In genomic region chr1:223363856-223364684, GRCh38 we compare ENCODE assay signal across 7 cellular contexts. TPM values are rescaled to one million over a fixed set of nuclear protein-coding genes. Genes with fewer than 3 reads are reported as not detected.
DNase-seq lines count a peak whose midpoint lies in the region; ATAC-seq and TF ChIP-seq lines count a peak whose summit lies in the region.

Gene SUSD4 (minus strand): TSS chr1:223364176. CDS start chr1:223363425, 751 bp downstream.

- H3K4me1 ChIP-seq in iPS-18a (ENCODE audit: control insufficient read depth, low read depth, low read length), result no peaks in the 10 kb centered on the region
- H3K4me1 ChIP-seq in skeletal muscle satellite cell (ENCODE audit: control insufficient read depth, insufficient read depth, low read length), result peaks cover 9% of the 10 kb centered on the region

- H4K20me1 ChIP-seq in SU-DHL-6 (ENCODE audit: low read depth, low read length), result no peaks in the 10 kb centered on the region

- peak within 1 kb of the TSS; percentile 51 for H2AFZ ChIP-seq in SU-DHL-6 (ENCODE audit: low read depth, low read length, severe bottlenecking)

- H3K27ac ChIP-seq in SU-DHL-6 (ENCODE audit: low read depth, low read length) (no peak within 1 kb of the TSS), iPS-18a (ENCODE audit: low read length) (no peak within 1 kb of the TSS)

- no peaks in the 10 kb centered on the region for H3F3A ChIP-seq in SU-DHL-6 (ENCODE audit: insufficient read depth)

- no peak for TF ChIP-seq CTCF in SU-DHL-6 (IDR thresholded peaks at IDR 0.05; ENCODE audit: insufficient read depth, low read length, poor library complexity, severe bottlenecking)

- peak; percentile 68 for ATAC-seq in GM18867 (IDR thresholded peaks at IDR 0.05; ENCODE audit: unreplicated experiment)

- H3K27me3 ChIP-seq in SU-DHL-6 (ENCODE audit: low read length), result no peaks in the 10 kb centered on the region
- peaks cover 48% of the 10 kb centered on the region for H3K27me3 ChIP-seq in iPS-18a (ENCODE audit: control insufficient read depth, insufficient read depth, low read length)
- peaks cover 64% of the 10 kb centered on the region for H3K27me3 ChIP-seq in skeletal muscle satellite cell (ENCODE audit: control insufficient read depth, insufficient read depth, low read length)

- peak within 1 kb of the TSS; percentile 54 for H3K4me2 ChIP-seq in SU-DHL-6 (ENCODE audit: low read depth, low read length, poor library complexity, severe bottlenecking)
- H3K4me2 ChIP-seq in skeletal muscle satellite cell (ENCODE audit: low read length), result peak within 1 kb of the TSS; percentile 81

- H3K36me3 ChIP-seq in SU-DHL-6 (ENCODE audit: low read length) (no peaks in the 10 kb centered on the region), iPS-18a (ENCODE audit: control insufficient read depth, low read depth, low read length) (no peaks in the 10 kb centered on the region), skeletal muscle satellite cell (ENCODE audit: insufficient read depth, low read length) (no peaks in the 10 kb centered on the region)

- H3K9ac ChIP-seq in SU-DHL-6 (ENCODE audit: low read length) (peak within 1 kb of the TSS; percentile 43), iPS-18a (ENCODE audit: low read length) (peak within 1 kb of the TSS; percentile 39), skeletal muscle satellite cell (ENCODE audit: low read depth, low read length) (no peak within 1 kb of the TSS)

- DNase-seq in Kasumi-1 (lab: John Stamatoyannopoulos, UW), result peak; percentile 19 to 23
- peak in 30 of 56 donors; percentile 14 to 72 (median 48) for DNase-seq in amygdala (lab: John Stamatoyannopoulos, UW)
- DNase-seq in T1000 (lab: John Stamatoyannopoulos, UW), result no peak

- peak within 1 kb of the TSS; percentile 48 for H3K4me3 ChIP-seq in SU-DHL-6 (ENCODE audit: insufficient read depth, low read length, poor library complexity, severe bottlenecking)
- H3K4me3 ChIP-seq in iPS-18a (ENCODE audit: low read length), result peak within 1 kb of the TSS; percentile 81
- H3K4me3 ChIP-seq in skeletal muscle satellite cell (ENCODE audit: low read length), result peak within 1 kb of the TSS; percentile 55

- H3K79me2 ChIP-seq in SU-DHL-6 (ENCODE audit: insufficient read depth, low read length), result no peaks in the 10 kb centered on the region

- H3K9me3 ChIP-seq in SU-DHL-6 (ENCODE audit: insufficient read depth, low read length) (no peaks in the 10 kb centered on the region), iPS-18a (ENCODE audit: control insufficient read depth, low read depth, low read length) (no peaks in the 10 kb centered on the region), skeletal muscle satellite cell (replicated peaks; ENCODE audit: low read length) (no peaks in the 10 kb centered on the region)

- no peaks in the 10 kb centered on the region for H3K9me2 ChIP-seq in SU-DHL-6 (replicated peaks; ENCODE audit: insufficient read depth, low read length)

RNA-seq across cellular contexts. Expression of gene SUSD4, which starts in this region (rescaled TPM):
- not detected in 2 replicates for total RNA-seq in skeletal muscle satellite cell (2012; rRNA removed)
